8 cellular contexts compared by ENCODE assay signal in the genomic region with DNA sequence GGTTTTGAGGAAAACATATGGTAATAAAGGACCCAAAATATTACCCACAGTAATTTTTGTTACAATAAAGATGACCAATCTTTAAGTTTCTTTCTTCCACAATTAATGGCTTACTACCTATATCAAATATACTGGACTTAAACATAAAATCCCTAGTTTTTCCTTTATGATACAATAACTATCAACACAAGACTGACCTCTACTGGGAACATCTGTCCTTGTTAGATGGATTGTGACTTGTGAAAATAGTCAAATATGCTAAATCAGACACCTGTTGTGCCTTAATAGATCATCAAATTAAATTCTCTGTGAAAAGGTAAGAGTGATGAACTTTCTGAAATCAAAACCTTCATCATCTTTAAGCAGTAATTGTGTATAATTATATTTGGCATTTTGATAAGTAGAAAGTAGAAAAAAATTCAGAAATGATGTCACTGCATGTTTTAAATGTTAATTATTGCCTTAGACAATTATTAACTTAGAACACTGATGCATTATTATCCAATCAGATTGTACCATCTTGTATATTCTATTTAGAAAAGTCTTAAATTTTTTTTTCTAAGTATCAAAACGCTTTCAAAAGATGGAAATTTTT.
DNase-seq lines count a peak whose midpoint lies in the region; FAIRE-seq and TF ChIP-seq lines count a peak whose summit lies in the region.

No MANE protein-coding gene starts in this region.

- H2BK5ac ChIP-seq in neuronal stem cell (ENCODE audit: low read length): no peak overlapping the region

- no peaks in the 10 kb centered on the region for H3F3A ChIP-seq in GM23248 (ENCODE audit: insufficient read depth)

- 86 to 95% methylated on average over 1 of the region's 1 CpG for WGBS in GM23248 (ENCODE audit: low coverage in 1 of 2, low lambda C conversion rate in 2 of 2, missing lambda C conversion rate in 2 of 2), 2 experiments
- WGBS in neuronal stem cell (ENCODE audit: extremely low coverage in 2 of 2, insufficient read length in 2 of 2, insufficient replicate concordance in 1 of 2), 2 donors: no CpG with 5 or more reads among the region's 1 CpG

- in situ Hi-C loops in GM23248 (cut with MboI): no loop called here

- peak; percentile 17 for FAIRE-seq in keratinocyte (lab: Jason Lieb, UNC)

- H3K23ac ChIP-seq in neuronal stem cell (ENCODE audit: low read depth, low read length, poor library complexity): no peak overlapping the region

- H3K9me3 ChIP-seq in GM23248 (ENCODE audit: low read depth) (no peaks in the 10 kb centered on the region), keratinocyte (ENCODE audit: control insufficient read depth, low read depth, low read length) (no peaks in the 10 kb centered on the region), neuronal stem cell (replicated peaks in 1 of 2; ENCODE audit: control insufficient read depth in 2 of 2, insufficient read depth in 1 of 2, low read depth in 1 of 2, low read length in 2 of 2) (no peaks in the 10 kb centered on the region)

- no peak overlapping the region for H2BK12ac ChIP-seq in neuronal stem cell (ENCODE audit: low read length)

- no peak overlapping the region for H4K91ac ChIP-seq in neuronal stem cell (ENCODE audit: low read depth, low read length, poor library complexity)

- H2BK120ac ChIP-seq in neuronal stem cell (ENCODE audit: low read depth, low read length): no peak overlapping the region

- H4K20me1 ChIP-seq in GM23248 (ENCODE audit: insufficient read depth) (no peaks in the 10 kb centered on the region), keratinocyte (ENCODE audit: control insufficient read depth, extremely low read depth, insufficient read depth, low read length) (no peaks in the 10 kb centered on the region)

- H3K4me2 ChIP-seq in GM23248 (ENCODE audit: unreplicated experiment) (no peak overlapping the region), keratinocyte (ENCODE audit: control insufficient read depth, extremely low read depth, insufficient read depth, low read depth, low read length) (no peak overlapping the region), neuronal stem cell (ENCODE audit: insufficient read depth, low read length, poor library complexity, severe bottlenecking) (no peak overlapping the region)

- H3K18ac ChIP-seq in neuronal stem cell (ENCODE audit: low read length): no peak overlapping the region

- H3K9ac ChIP-seq in GM23248 (no peak overlapping the region), keratinocyte (ENCODE audit: control insufficient read depth, extremely low read depth, insufficient read depth, low read length) (no peak overlapping the region), neuronal stem cell (ENCODE audit: low read depth, low read length, poor library complexity) (no peak overlapping the region)

- dilution Hi-C loops in keratinocyte (cut with MboI; ENCODE audit: extremely low pct_ligation_motif_present, low sequenced_read_pairs): no loop called here

- H3K4me1 ChIP-seq in GM23248 (ENCODE audit: insufficient read depth) (no peaks in the 10 kb centered on the region), keratinocyte (ENCODE audit: control insufficient read depth, extremely low read depth, insufficient read depth, low read length) (no peaks in the 10 kb centered on the region), neuronal stem cell (ENCODE audit: control insufficient read depth in 2 of 2, insufficient read depth in 1 of 2, low read depth in 1 of 2, low read length in 2 of 2) (no peaks in the 10 kb centered on the region)

- DNase-seq in Ammon's horn (ENCODE audit: low spot score) (peak; percentile 48), GM23248 (peak; percentile 27), SW480 (ENCODE audit: low spot score) (peak; percentile 5), keratinocyte (ENCODE audit: low read depth, low spot score) (no peak), activated gamma-delta T cell treated with Interleukin-2 at 50 U/mL for 16 hours (no peak), NCI-H2171 treated with DMSO at 0.1 percent for 48 hours (lab: John Stamatoyannopoulos, UW) (no peak), neuronal stem cell (ENCODE audit: low spot score) (no peak), GM19238 (ENCODE audit: insufficient read length, low spot score) (no peak)

- TF ChIP-seq CTCF in keratinocyte (optimal IDR thresholded peaks at IDR 0.05 in 1 of 3, IDR thresholded peaks at IDR 0.05 in 1 of 3, conservative IDR thresholded peaks at IDR 0.05 in 1 of 3; ENCODE audit: extremely low read depth in 1 of 3, insufficient read depth in 2 of 3, low read length in 3 of 3): peak in 1 of 3 experiments; percentile 31

- H3K9me1 ChIP-seq in keratinocyte (ENCODE audit: control insufficient read depth, extremely low read depth, insufficient read depth, low read length): no peaks in the 10 kb centered on the region

- no peak overlapping the region for H3K14ac ChIP-seq in neuronal stem cell (ENCODE audit: low read length)

- H3K36me3 ChIP-seq in GM23248 (ENCODE audit: low read depth) (no peaks in the 10 kb centered on the region), keratinocyte (ENCODE audit: control insufficient read depth in 2 of 2, extremely low read depth in 1 of 2, insufficient read depth in 2 of 2, low read length in 2 of 2) (no peaks in the 10 kb centered on the region), neuronal stem cell (replicated peaks in 1 of 2; ENCODE audit: control insufficient read depth in 2 of 2, insufficient read depth in 2 of 2, low read length in 2 of 2) (peaks cover 0 to 10% of the 10 kb centered on the region in 2 donors)

- H3K9me2 ChIP-seq in GM23248 (ENCODE audit: insufficient read depth): no peaks in the 10 kb centered on the region

- H4K8ac ChIP-seq in neuronal stem cell (ENCODE audit: low read depth, low read length): no peak overlapping the region

- H2BK15ac ChIP-seq in neuronal stem cell (ENCODE audit: low read length): no peak overlapping the region

- no peaks in the 10 kb centered on the region for H3K79me1 ChIP-seq in neuronal stem cell (ENCODE audit: low read depth, low read length)

- H3K4ac ChIP-seq in neuronal stem cell (ENCODE audit: low read length): no peak overlapping the region

- H3K4me3 ChIP-seq in GM23248 (no peak overlapping the region), keratinocyte (ENCODE audit: control insufficient read depth in 2 of 3, extremely low read depth in 1 of 3, insufficient read depth in 2 of 3, low read depth in 1 of 3, low read length in 3 of 3) (no peak overlapping the region), neuronal stem cell (ENCODE audit: low read length in 2 of 2) (no peak overlapping the region)

- H3K27ac ChIP-seq in GM23248 (no peak overlapping the region), keratinocyte (ENCODE audit: control insufficient read depth, insufficient read depth, low read length) (no peak overlapping the region), neuronal stem cell (replicated peaks; ENCODE audit: low read length) (no peak overlapping the region)

- no peaks in the 10 kb centered on the region for H3K79me2 ChIP-seq in GM23248 (ENCODE audit: insufficient read depth)
- H3K79me2 ChIP-seq in keratinocyte (ENCODE audit: control insufficient read depth, insufficient read depth, low read length): no peaks in the 10 kb centered on the region

- no peak overlapping the region for H2AK5ac ChIP-seq in neuronal stem cell (ENCODE audit: low read depth, low read length)

- H2AFZ ChIP-seq in GM23248 (no peak overlapping the region), keratinocyte (ENCODE audit: control insufficient read depth, low read length) (no peak overlapping the region), neuronal stem cell (ENCODE audit: low read length) (no peak overlapping the region)

- H3K27me3 ChIP-seq in GM23248 (replicated peaks; ENCODE audit: insufficient read depth) (no peaks in the 10 kb centered on the region), keratinocyte (ENCODE audit: control insufficient read depth, extremely low read depth, insufficient read depth, low read length) (no peaks in the 10 kb centered on the region), neuronal stem cell (ENCODE audit: control insufficient read depth in 3 of 3, insufficient read depth in 3 of 3, low read depth in 1 of 3, low read length in 3 of 3) (no peaks in the 10 kb centered on the region)

Comparison
In these comparisons a context has a peak if more than half of its experiments do, and no peak if none do; other contexts are left out.
1. DNase-seq: peak in Ammon's horn (single experiment), GM23248 (single experiment) and SW480 (single experiment); none in keratinocyte (single experiment), activated gamma-delta T cell treated with Interleukin-2 at 50 U/mL for 16 hours (single experiment), NCI-H2171 treated with DMSO at 0.1 percent for 48 hours (single experiment), neuronal stem cell (single experiment) and GM19238 (single experiment).